In the genomic region with DNA sequence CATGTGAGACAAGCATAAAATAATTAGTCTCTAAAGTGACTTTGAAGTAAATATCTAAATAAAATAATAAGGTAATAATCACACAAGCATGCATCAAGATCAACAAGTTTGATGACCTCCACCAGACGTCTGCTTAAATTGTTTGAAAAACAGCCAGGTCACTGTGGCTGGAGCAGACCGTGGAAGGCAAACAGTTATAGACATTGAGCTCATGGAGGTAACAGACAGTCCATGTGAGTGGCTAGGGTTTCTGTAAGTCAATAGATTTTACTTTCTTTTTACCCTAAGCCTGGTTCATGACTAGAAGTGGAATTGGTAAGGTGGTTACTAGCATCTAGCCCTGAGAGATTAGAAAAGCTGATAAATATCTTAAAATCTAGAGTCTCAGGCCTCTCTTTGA, we compare ENCODE assay signal across 12 cellular contexts. TPM values are rescaled to one million over a fixed set of nuclear protein-coding genes. Genes with fewer than 3 reads are reported as not detected.
A peak's percentile ranks its signal among the peaks of the same experiment; 100 is the strongest.
DNase-seq lines count a peak whose midpoint lies in the region; ATAC-seq lines count a peak whose summit lies in the region.
"Not testable (repeated sequence)": the region's sequence is repeated elsewhere in the genome, so short reads cannot be mapped to it uniquely, and the experiment has no call there.
"Had no signal": no experiment of that assay in that cellular context is flagged by ENCODE, and none has a peak within 500 bp of the region (broad histone marks: within the 10 kb centered on the region; RNA-seq: fewer than 3 reads in every experiment).

No MANE protein-coding gene starts in this region.

- ATAC-seq in left lobe of liver, result peak; percentile 79

- not testable (repeated sequence) for DNase-seq in left lobe of liver (ENCODE audit: low spot score)

RNA-seq across cellular contexts. Expression of gene CDY2A, which starts 50.4 kb away (rescaled TPM):
- total RNA-seq in left lobe of liver, result not detected
- total RNA-seq: A172; A673; B cell; Caco-2; Calu3; CD4-positive, alpha-beta memory T cell; CD4-positive, alpha-beta T cell; CD4-positive, CD25-positive, alpha-beta regulatory T cell; CD8-positive, alpha-beta memory T cell; CD8-positive, alpha-beta T cell; Daoy had no signal
